In the genomic region with DNA sequence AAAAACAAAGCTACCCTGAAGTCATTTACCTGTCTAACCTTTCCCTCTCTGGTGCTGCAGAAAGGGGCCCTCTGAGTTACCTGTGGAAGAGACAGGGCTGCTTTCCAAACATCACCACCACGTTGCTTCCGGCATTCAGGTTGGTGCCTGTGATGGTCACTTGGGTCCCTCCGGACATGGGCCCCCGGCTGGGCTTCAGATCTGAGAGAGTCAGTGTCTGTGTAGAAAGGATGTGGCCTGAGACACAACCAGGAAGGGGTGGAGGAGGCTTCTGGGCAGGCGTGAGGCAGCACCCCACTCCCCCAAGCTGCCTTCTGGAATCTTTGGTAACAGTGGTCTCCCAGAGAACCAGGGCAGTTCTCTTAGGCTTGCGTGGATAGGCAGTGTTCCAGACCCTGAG, we compare ENCODE assay signal across 2 cellular contexts.
TF ChIP-seq lines count a peak whose summit lies in the region.

No MANE protein-coding gene starts in this region.

TF ChIP-seq in GM23338, 12 proteins besides CTCF, POLR2A, EP300 and RAD21 (continued from another document):
- TF ChIP-seq POLR2AphosphoS5 (IDR thresholded peaks at IDR 0.05; ENCODE audit: low read depth), result no peak
- TF ChIP-seq, protein P1, sequence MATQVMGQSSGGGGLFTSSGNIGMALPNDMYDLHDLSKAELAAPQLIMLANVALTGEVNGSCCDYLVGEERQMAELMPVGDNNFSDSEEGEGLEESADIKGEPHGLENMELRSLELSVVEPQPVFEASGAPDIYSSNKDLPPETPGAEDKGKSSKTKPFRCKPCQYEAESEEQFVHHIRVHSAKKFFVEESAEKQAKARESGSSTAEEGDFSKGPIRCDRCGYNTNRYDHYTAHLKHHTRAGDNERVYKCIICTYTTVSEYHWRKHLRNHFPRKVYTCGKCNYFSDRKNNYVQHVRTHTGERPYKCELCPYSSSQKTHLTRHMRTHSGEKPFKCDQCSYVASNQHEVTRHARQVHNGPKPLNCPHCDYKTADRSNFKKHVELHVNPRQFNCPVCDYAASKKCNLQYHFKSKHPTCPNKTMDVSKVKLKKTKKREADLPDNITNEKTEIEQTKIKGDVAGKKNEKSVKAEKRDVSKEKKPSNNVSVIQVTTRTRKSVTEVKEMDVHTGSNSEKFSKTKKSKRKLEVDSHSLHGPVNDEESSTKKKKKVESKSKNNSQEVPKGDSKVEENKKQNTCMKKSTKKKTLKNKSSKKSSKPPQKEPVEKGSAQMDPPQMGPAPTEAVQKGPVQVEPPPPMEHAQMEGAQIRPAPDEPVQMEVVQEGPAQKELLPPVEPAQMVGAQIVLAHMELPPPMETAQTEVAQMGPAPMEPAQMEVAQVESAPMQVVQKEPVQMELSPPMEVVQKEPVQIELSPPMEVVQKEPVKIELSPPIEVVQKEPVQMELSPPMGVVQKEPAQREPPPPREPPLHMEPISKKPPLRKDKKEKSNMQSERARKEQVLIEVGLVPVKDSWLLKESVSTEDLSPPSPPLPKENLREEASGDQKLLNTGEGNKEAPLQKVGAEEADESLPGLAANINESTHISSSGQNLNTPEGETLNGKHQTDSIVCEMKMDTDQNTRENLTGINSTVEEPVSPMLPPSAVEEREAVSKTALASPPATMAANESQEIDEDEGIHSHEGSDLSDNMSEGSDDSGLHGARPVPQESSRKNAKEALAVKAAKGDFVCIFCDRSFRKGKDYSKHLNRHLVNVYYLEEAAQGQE (IDR thresholded peaks at IDR 0.05; ENCODE audit: unreplicated experiment), result no peak
- TF ChIP-seq STAT1 (IDR thresholded peaks at IDR 0.05; ENCODE audit: unreplicated experiment), result no peak
- TF ChIP-seq JUNB (IDR thresholded peaks at IDR 0.05; ENCODE audit: unreplicated experiment), result no peak

TF ChIP-seq in WTC11, 78 proteins besides CTCF, POLR2A, EP300 and RAD21 (continued from another document):
- TF ChIP-seq NFYB (CRISPR knock-in tag; conservative IDR thresholded peaks at IDR 0.05; ENCODE audit: low read depth), result no peak
- TF ChIP-seq FOXK1 (CRISPR knock-in tag; IDR thresholded peaks at IDR 0.05), result no peak
- TF ChIP-seq, protein P2, sequence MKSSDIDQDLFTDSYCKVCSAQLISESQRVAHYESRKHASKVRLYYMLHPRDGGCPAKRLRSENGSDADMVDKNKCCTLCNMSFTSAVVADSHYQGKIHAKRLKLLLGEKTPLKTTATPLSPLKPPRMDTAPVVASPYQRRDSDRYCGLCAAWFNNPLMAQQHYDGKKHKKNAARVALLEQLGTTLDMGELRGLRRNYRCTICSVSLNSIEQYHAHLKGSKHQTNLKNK (CRISPR knock-in tag; IDR thresholded peaks at IDR 0.05), result no peak
- TF ChIP-seq, protein P3, sequence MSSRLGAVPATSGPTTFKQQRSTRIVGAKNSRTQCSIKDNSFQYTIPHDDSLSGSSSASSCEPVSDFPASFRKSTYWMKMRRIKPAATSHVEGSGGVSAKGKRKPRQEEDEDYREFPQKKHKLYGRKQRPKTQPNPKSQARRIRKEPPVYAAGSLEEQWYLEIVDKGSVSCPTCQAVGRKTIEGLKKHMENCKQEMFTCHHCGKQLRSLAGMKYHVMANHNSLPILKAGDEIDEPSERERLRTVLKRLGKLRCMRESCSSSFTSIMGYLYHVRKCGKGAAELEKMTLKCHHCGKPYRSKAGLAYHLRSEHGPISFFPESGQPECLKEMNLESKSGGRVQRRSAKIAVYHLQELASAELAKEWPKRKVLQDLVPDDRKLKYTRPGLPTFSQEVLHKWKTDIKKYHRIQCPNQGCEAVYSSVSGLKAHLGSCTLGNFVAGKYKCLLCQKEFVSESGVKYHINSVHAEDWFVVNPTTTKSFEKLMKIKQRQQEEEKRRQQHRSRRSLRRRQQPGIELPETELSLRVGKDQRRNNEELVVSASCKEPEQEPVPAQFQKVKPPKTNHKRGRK (CRISPR knock-in tag; IDR thresholded peaks at IDR 0.05; ENCODE audit: borderline replicate concordance), result no peak
- TF ChIP-seq JAZF1 (CRISPR knock-in tag; IDR thresholded peaks at IDR 0.05), result no peak
- TF ChIP-seq SOX15 (CRISPR knock-in tag; IDR thresholded peaks at IDR 0.05), result no peak
- no peak for TF ChIP-seq ZNF219 (CRISPR knock-in tag; IDR thresholded peaks at IDR 0.05; ENCODE audit: borderline replicate concordance)
- TF ChIP-seq MXD4 (CRISPR knock-in tag; IDR thresholded peaks at IDR 0.05; ENCODE audit: borderline replicate concordance), result no peak
- no peak for TF ChIP-seq NR2C2 (CRISPR knock-in tag; IDR thresholded peaks at IDR 0.05)
- no peak for TF ChIP-seq RORB (CRISPR knock-in tag; IDR thresholded peaks at IDR 0.05)
- TF ChIP-seq ZNF317 (CRISPR knock-in tag; IDR thresholded peaks at IDR 0.05; ENCODE audit: borderline replicate concordance, low read depth), result no peak
- no peak for TF ChIP-seq ZBTB21 (CRISPR knock-in tag; IDR thresholded peaks at IDR 0.05; ENCODE audit: borderline replicate concordance)
- no peak for TF ChIP-seq TEAD1 (CRISPR knock-in tag; IDR thresholded peaks at IDR 0.05)
